In the genomic region with DNA sequence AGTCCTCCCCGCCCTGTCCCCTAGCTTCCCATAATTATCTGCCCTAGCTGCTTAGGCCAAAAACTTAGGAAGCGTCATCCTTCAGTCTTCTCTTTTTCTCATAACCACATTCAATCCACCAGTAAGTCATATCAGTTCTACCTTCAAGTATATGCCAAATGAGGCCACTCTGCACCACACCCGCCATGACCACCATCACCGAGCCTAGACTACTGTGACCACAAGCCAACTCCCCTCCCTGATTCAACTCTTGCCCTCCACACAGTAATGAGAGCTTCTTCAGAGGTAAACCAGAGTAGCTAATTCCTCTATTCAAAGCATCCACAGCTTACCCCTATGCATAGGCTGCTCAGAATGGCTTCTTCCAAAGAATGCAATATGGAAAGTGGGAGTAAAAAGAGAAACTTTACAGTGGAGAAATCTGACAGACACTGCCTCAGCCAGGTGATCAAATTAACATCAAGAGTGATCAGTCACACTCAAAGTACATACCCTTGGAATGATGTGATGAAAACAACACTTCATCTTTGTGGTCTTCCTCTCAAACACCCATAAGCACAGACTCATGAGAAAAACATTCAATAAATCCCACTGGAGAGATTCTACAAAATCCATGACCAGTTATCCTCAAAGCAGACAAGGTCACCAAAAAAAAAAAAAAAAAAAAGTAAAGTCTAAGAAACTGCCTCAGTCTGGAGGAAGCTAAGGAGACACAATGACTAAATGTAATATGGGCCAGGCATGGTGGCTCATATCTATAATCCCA, we compare ENCODE assay signal across 15 cellular contexts. TPM values are rescaled to one million over a fixed set of nuclear protein-coding genes. Genes with fewer than 3 reads are reported as not detected.
DNase-seq lines count a peak whose midpoint lies in the region; ATAC-seq and TF ChIP-seq lines count a peak whose summit lies in the region.
"Had no signal": no experiment of that assay in that cellular context is flagged by ENCODE, and none has a peak within 500 bp of the region (broad histone marks: within the 10 kb centered on the region; RNA-seq: fewer than 3 reads in every experiment).

No MANE protein-coding gene starts in this region.

- H4K8ac ChIP-seq in IMR-90 (ENCODE audit: low read depth in 2 of 2, low read length in 2 of 2) = peak overlapping the region in 1 of 2 experiments; percentile 57; a peak in 1 of 4 replicates

- H3K4me3 ChIP-seq in CD8-positive, alpha-beta memory T cell (ENCODE audit: low read length) = no peak overlapping the region
- H3K4me3 ChIP-seq in IMR-90 (ENCODE audit: insufficient read depth, low read depth, low read length) = no peak overlapping the region
- no peak overlapping the region for H3K4me3 ChIP-seq in astrocyte of the spinal cord (ENCODE audit: low read depth, low read length)
- H3K4me3 ChIP-seq: Peyer's patch, upper lobe of left lung had no signal

- POLR2A ChIA-PET in CD8-positive, alpha-beta memory T cell (lab: Charles Lee) = no interaction called here
- POLR2A ChIA-PET in IMR-90 (lab: Charles Lee; ENCODE audit: unreplicated experiment) = interaction anchor here (0.6 kb wide), 1 partner anchor 1306 kb away, joined by 6 read pairs; no protein-coding TSS in a partner anchor

- in situ Hi-C loops in IMR-90 (cut with MboI; ENCODE audit: low sequenced_read_pairs) (no loop called here), astrocyte of the spinal cord (cut with HindIII; ENCODE audit: low sequenced_read_pairs) (no loop called here)

- H2AK9ac ChIP-seq in IMR-90 (replicated peaks; ENCODE audit: low read depth, low read length, poor library complexity) = no peak overlapping the region

- BruUV-seq in IMR-90 (replicated peaks; lab: Mats Ljungman, UMichigan) = no TSS peak

- ATAC-seq in IMR-90 (ENCODE audit: low read depth) (no peak), HG02885 (IDR thresholded peaks at IDR 0.05; ENCODE audit: poor library complexity, unreplicated experiment) (no peak)
- ATAC-seq: T-helper 17 cell had no signal

- peak overlapping the region; percentile 33 for H3K27ac ChIP-seq in CD8-positive, alpha-beta memory T cell (ENCODE audit: low read depth, low read length)
- no peak overlapping the region for H3K27ac ChIP-seq in IMR-90 (ENCODE audit: insufficient read depth, low read length)
- H3K27ac ChIP-seq: Peyer's patch, upper lobe of left lung had no signal

- peak overlapping the region; percentile 44; the same call in 1 of the 2 replicates for H3K23ac ChIP-seq in IMR-90 (ENCODE audit: low read depth, low read length)

- no peak for TF ChIP-seq POLR2A in IMR-90 (IDR thresholded peaks at IDR 0.05; ENCODE audit: low read depth, low read length)

- no peaks in the 10 kb centered on the region for H3K9me3 ChIP-seq in CD8-positive, alpha-beta memory T cell (ENCODE audit: low read length)
- H3K9me3 ChIP-seq in IMR-90 (ENCODE audit: control insufficient read depth, insufficient read depth, low read length) = no peaks in the 10 kb centered on the region
- H3K9me3 ChIP-seq: Peyer's patch, upper lobe of left lung had no signal

- 83% methylated on average over 2 of the region's 4 CpGs; no CpG with 5 or more reads in 1 of the 2 experiments for WGBS in IMR-90 (ENCODE audit: extremely low coverage in 2 of 2, insufficient read length in 1 of 2), 2 experiments

- no peak overlapping the region for H3K9ac ChIP-seq in IMR-90 (ENCODE audit: low read depth, low read length)

- H3K14ac ChIP-seq in IMR-90 (replicated peaks; ENCODE audit: low read depth, low read length) = peak overlapping the region; percentile 56

- no peaks in the 10 kb centered on the region for H3K27me3 ChIP-seq in CD8-positive, alpha-beta memory T cell (ENCODE audit: insufficient read depth, low read length, poor library complexity, severe bottlenecking)
- no peaks in the 10 kb centered on the region for H3K27me3 ChIP-seq in IMR-90 (ENCODE audit: control insufficient read depth, insufficient read depth, low read length)
- H3K27me3 ChIP-seq: Peyer's patch, upper lobe of left lung had no signal

- no peak for TF ChIP-seq RAD21 in IMR-90 (IDR thresholded peaks at IDR 0.05; ENCODE audit: low read length)

- H2BK120ac ChIP-seq in IMR-90 (ENCODE audit: low read depth, low read length) = peak overlapping the region; percentile 74; the same call in 1 of the 2 replicates

- peaks cover 4% of the 10 kb centered on the region for H3K9me1 ChIP-seq in IMR-90 (ENCODE audit: insufficient read depth, low read length)

- CTCF ChIA-PET in CD8-positive, alpha-beta memory T cell (lab: Charles Lee) = no interaction called here
- CTCF ChIA-PET in IMR-90 (lab: Yijun Ruan, JAX) = interaction anchor here (0.7 kb wide), 1 partner anchor 22 kb away, joined by 3 read pairs; no protein-coding TSS in a partner anchor

- H3K36me3 ChIP-seq in CD8-positive, alpha-beta memory T cell (ENCODE audit: insufficient read depth, low read length) = no peaks in the 10 kb centered on the region
- H3K36me3 ChIP-seq in IMR-90 (ENCODE audit: control insufficient read depth, insufficient read depth, low read length) = no peaks in the 10 kb centered on the region
- H3K36me3 ChIP-seq: Peyer's patch, upper lobe of left lung had no signal

- H3K4me1 ChIP-seq in CD8-positive, alpha-beta memory T cell (ENCODE audit: insufficient read depth, low read length) = no peaks in the 10 kb centered on the region
- H3K4me1 ChIP-seq in IMR-90 (ENCODE audit: control insufficient read depth, insufficient read depth, low read length) = peaks cover 15% of the 10 kb centered on the region
- H3K4me1 ChIP-seq: Peyer's patch had no signal

- 0 out of 3 replicates have a peak overlapping the region, but pooled peaks have one; percentile 50 for H2BK15ac ChIP-seq in IMR-90 (ENCODE audit: low read depth, low read length)

- H4K91ac ChIP-seq in IMR-90 (ENCODE audit: insufficient read depth, low read depth, low read length) = peak overlapping the region; percentile 27; the same call in 1 of the 2 replicates

- peaks cover 0 to 4% of the 10 kb centered on the region in 2 donors for H3K27me3 Mint-ChIP-seq in CD8-positive, alpha-beta memory T cell
- H3K27me3 Mint-ChIP-seq in neural crest cell (ENCODE audit: low read depth) = no peaks in the 10 kb centered on the region

- H3K79me1 ChIP-seq in IMR-90 (ENCODE audit: low read depth in 1 of 2, low read length in 2 of 2) = peaks cover 43 to 68% of the 10 kb centered on the region in 2 experiments

- no peak overlapping the region for H3K27ac Mint-ChIP-seq in CD8-positive, alpha-beta memory T cell
- H3K27ac Mint-ChIP-seq in neural crest cell (ENCODE audit: unreplicated experiment) = peak overlapping the region; percentile 90
- H3K27ac Mint-ChIP-seq: T-helper 17 cell had no signal

- dilution Hi-C loops in IMR-90 (cut with HindIII; ENCODE audit: low sequenced_read_pairs, unreplicated experiment) = no loop called here

- H4K5ac ChIP-seq in IMR-90 (ENCODE audit: low read depth, low read length) = no peak overlapping the region

- H3K18ac ChIP-seq in IMR-90 (ENCODE audit: low read depth, low read length) = no peak overlapping the region

- TF ChIP-seq CTCF in IMR-90 (conservative IDR thresholded peaks at IDR 0.05; ENCODE audit: low read depth, low read length) = no peak
- TF ChIP-seq CTCF in astrocyte of the spinal cord (IDR thresholded peaks at IDR 0.05; ENCODE audit: low read depth, low read length) = no peak
- no peak for TF ChIP-seq CTCF in neural crest cell (conservative IDR thresholded peaks at IDR 0.05)

- intact Hi-C loops in IMR-90 (cut with micrococcal nuclease) = no loop called here

- no peak for DNase-seq in CD8-positive, alpha-beta memory T cell
- DNase-seq in IMR-90 = peak; percentile 41
- DNase-seq in astrocyte of the spinal cord (ENCODE audit: low read depth, low spot score) = peak; percentile 53
- DNase-seq in neural crest cell (ENCODE audit: low read depth, low spot score) = no peak
- DNase-seq in AG08396 (ENCODE audit: low spot score) = no peak
- DNase-seq in middle frontal gyrus (ENCODE audit: extremely low spot score, low spot score) = no peak
- DNase-seq in iPS-NIHi7 (ENCODE audit: extremely low spot score) = no peak
- DNase-seq: activated T-cell treated with anti-CD3 and anti-CD28 coated beads, Interleukin-2, amount 50 U/mL, for 1 hour; amniotic stem cell; cortex of kidney; NCI-H524 treated with DMSO at 0.1 percent for 48 hours; Peyer's patch; T-helper 17 cell; upper lobe of left lung had no signal

- H2AK5ac ChIP-seq in IMR-90 (ENCODE audit: low read depth, low read length) = peak overlapping the region; percentile 57; the same call in 1 of the 2 replicates

- no peak overlapping the region for H3K56ac ChIP-seq in IMR-90 (ENCODE audit: extremely low read depth, insufficient read depth, low read length)

- no peaks in the 10 kb centered on the region for H3K9me3 Mint-ChIP-seq in CD8-positive, alpha-beta memory T cell
- peaks cover 2% of the 10 kb centered on the region for H3K9me3 Mint-ChIP-seq in neural crest cell

- peak overlapping the region; percentile 47 for H2BK5ac ChIP-seq in IMR-90 (ENCODE audit: low read depth, low read length, poor library complexity, severe bottlenecking)

- H3K36me3 Mint-ChIP-seq in CD8-positive, alpha-beta memory T cell = no peaks in the 10 kb centered on the region
- H3K36me3 Mint-ChIP-seq in neural crest cell (ENCODE audit: low read depth) = peaks cover 2% of the 10 kb centered on the region

- no peaks in the 10 kb centered on the region; the same call in 1 of the 2 replicates for H4K20me1 ChIP-seq in IMR-90 (ENCODE audit: insufficient read depth, low read length)

- H2BK20ac ChIP-seq in IMR-90 (ENCODE audit: low read depth, low read length) = peak overlapping the region; percentile 13; the same call in 1 of the 2 replicates

- H3K4me1 Mint-ChIP-seq in CD8-positive, alpha-beta memory T cell = no peaks in the 10 kb centered on the region
- H3K4me1 Mint-ChIP-seq in neural crest cell = peaks cover 57% of the 10 kb centered on the region

- peak overlapping the region; percentile 63 for H3K4ac ChIP-seq in IMR-90 (ENCODE audit: low read depth, low read length)

- H3K4me3 Mint-ChIP-seq in CD8-positive, alpha-beta memory T cell = no peak overlapping the region
- peak overlapping the region; percentile 9 for H3K4me3 Mint-ChIP-seq in neural crest cell
- H3K4me3 Mint-ChIP-seq: T-helper 17 cell had no signal

- peak overlapping the region; percentile 24; the same call in 1 of the 2 replicates for H3K4me2 ChIP-seq in IMR-90 (ENCODE audit: low read depth, low read length)

- no peak overlapping the region for H2AFZ ChIP-seq in IMR-90 (replicated peaks; ENCODE audit: low read length, poor library complexity)

TF ChIP-seq in IMR-90, 13 proteins besides CTCF, POLR2A, EP300 and RAD21 (continues in another document):
- TF ChIP-seq RFX5 (IDR thresholded peaks at IDR 0.05; ENCODE audit: low read depth, low read length) = no peak

RNA-seq across cellular contexts. Expression of a gene that starts 17.7 kb away (rescaled TPM):
- total RNA-seq in CD8-positive, alpha-beta memory T cell = 1 to 10 TPM; 3.2 to 3.3 TPM
- 0.62 TPM for polyA plus RNA-seq in CD8-positive, alpha-beta memory T cell
- total RNA-seq in IMR-90 (2012; rRNA removed) (91.7 and 102 TPM in 2 replicates), neural crest cell (53.1 and 58.7 TPM in 2 replicates)
- polyA plus RNA-seq in IMR-90 (2012; rRNA removed) = 33.0 and 33.9 TPM in 2 replicates
- polyA plus RNA-seq in IMR-90 (2012; cell fraction: cytosol; rRNA removed) = 6.0 and 6.4 TPM in 2 replicates
- 30.6 and 203 TPM in 2 replicates for polyA plus RNA-seq in IMR-90 (2012; cell fraction: nucleus; rRNA removed; ENCODE audit: low replicate concordance)

Comparison
In these comparisons a context has a peak if more than half of its experiments do, and no peak if none do; other contexts are left out.
1. DNase-seq: peak in IMR-90 (single experiment) and astrocyte of the spinal cord (single experiment); none in CD8-positive, alpha-beta memory T cell (0 of 5), neural crest cell (single experiment), AG08396 (single experiment), middle frontal gyrus (single experiment) and iPS-NIHi7 (single experiment).
2. RNA of a gene that starts 17.7 kb away (total RNA-seq): 91.7 to 102 TPM in IMR-90 and 53.1 to 58.7 TPM in neural crest cell; 3.2 to 3.3 TPM in CD8-positive, alpha-beta memory T cell; every median in the first group is over 10 times any median in the second.